Comparison of ENCODE assay signal across 19 cellular contexts in the genomic region with DNA sequence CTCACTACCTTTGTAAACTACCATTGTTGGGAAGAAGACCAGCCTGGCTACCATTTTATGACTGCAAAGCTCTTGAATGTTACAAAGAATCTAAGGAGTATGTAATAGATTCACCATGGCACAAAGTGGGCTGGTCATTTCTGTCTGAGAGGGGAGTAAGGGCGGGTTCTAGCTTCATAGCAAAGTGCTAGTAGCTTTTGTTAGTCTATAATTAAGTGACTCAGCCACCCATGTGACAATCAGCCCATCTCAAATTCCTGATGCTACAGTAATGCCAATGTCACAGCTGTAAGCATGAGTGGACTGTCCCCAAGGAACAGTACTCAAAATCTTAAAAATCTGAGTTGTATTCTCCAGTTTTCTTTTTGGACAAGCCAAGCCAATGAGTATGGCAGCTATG. TPM values are rescaled to one million over a fixed set of nuclear protein-coding genes. Genes with fewer than 3 reads are reported as not detected.
A peak's percentile ranks its signal among the peaks of the same experiment; 100 is the strongest.
DNase-seq lines count a peak whose midpoint lies in the region; ATAC-seq and TF ChIP-seq lines count a peak whose summit lies in the region.
"Had no signal": no experiment of that assay in that cellular context is flagged by ENCODE, and none has a peak within 500 bp of the region (broad histone marks: within the 10 kb centered on the region; RNA-seq: fewer than 3 reads in every experiment).

No MANE protein-coding gene starts in this region.

- DNase-seq in GM23338 (ENCODE audit: low spot score) (no peak), NCI-H2227 (lab: John Stamatoyannopoulos, UW; ENCODE audit: unreplicated experiment) (peak; percentile 64), epithelial cell of esophagus (ENCODE audit: low read depth) (peak; percentile 22), renal cortical epithelial cell (ENCODE audit: low read depth) (peak; percentile 40), NOMO-1 treated with dmso at 0.1 percent for 144 hours (lab: John Stamatoyannopoulos, UW; ENCODE audit: unreplicated experiment) (no peak)
- DNase-seq: activated B cell treated with CpG ODN at 0.5 μM for 24 hours; activated naive CD8-positive, alpha-beta T cell treated with anti-CD3 and anti-CD28 coated beads, Interleukin-2, amount 10 ng/mL, durations not matched to agents 7 days and 5 days; CD4-positive, alpha-beta T cell; hypothalamus; lower lobe of right lung; NCI-H1694; SW 1271; testis had no signal

- TF ChIP-seq CTCF in GM23338 (conservative IDR thresholded peaks at IDR 0.05; ENCODE audit: low read depth in 2 of 2) (no peak), epithelial cell of esophagus (IDR thresholded peaks at IDR 0.05; ENCODE audit: insufficient read depth, low read depth, low read length, missing control alignments) (no peak)

- no peak overlapping the region for H3K27ac Mint-ChIP-seq in GM23338
- H3K27ac Mint-ChIP-seq in activated T-helper 17 cell treated with anti-CD3 and anti-CD28 coated beads, Interleukin-2, amount 50 U/mL, for 72 hours, result no peak overlapping the region
- H3K27ac Mint-ChIP-seq: activated B cell treated with CpG ODN at 0.5 μM for 24 hours; activated naive CD8-positive, alpha-beta T cell treated with anti-CD3 and anti-CD28 coated beads, Interleukin-2, amount 10 ng/mL, durations not matched to agents 7 days and 5 days; CD4-positive, alpha-beta T cell; IgD-negative memory B cell had no signal

- H3K36me3 ChIP-seq in GM23338 (ENCODE audit: insufficient read depth), result no peaks in the 10 kb centered on the region
- H3K36me3 ChIP-seq: lower lobe of right lung had no signal

- ATAC-seq in GM23338, result no peak
- ATAC-seq in GM21723 (IDR thresholded peaks at IDR 0.05; ENCODE audit: unreplicated experiment), result no peak
- ATAC-seq in HG02571 (IDR thresholded peaks at IDR 0.05; ENCODE audit: unreplicated experiment), result no peak
- no peak for ATAC-seq in activated T-helper 17 cell treated with anti-CD3 and anti-CD28 coated beads, Interleukin-2, amount 50 U/mL, for 72 hours (replicated peaks)
- ATAC-seq: lower lobe of right lung had no signal

- no peaks in the 10 kb centered on the region for H3K9me2 ChIP-seq in GM23338 (ENCODE audit: insufficient read depth)

- no peaks in the 10 kb centered on the region for H3K4me1 ChIP-seq in GM23338 (ENCODE audit: insufficient read depth)
- H3K4me1 ChIP-seq: lower lobe of right lung, testis had no signal

- H3K4me3 ChIP-seq in GM23338 (no peak overlapping the region), epithelial cell of esophagus (ENCODE audit: low read length) (no peak overlapping the region)
- H3K4me3 ChIP-seq: lower lobe of right lung, testis had no signal

- no peaks in the 10 kb centered on the region for H3K79me2 ChIP-seq in GM23338 (replicated peaks; ENCODE audit: insufficient read depth)

- no peaks in the 10 kb centered on the region for H3F3A ChIP-seq in GM23338 (replicated peaks; ENCODE audit: low read depth)

- H3K27ac ChIP-seq in GM23338 (ENCODE audit: low read depth), result no peak overlapping the region
- H3K27ac ChIP-seq: lower lobe of right lung, testis had no signal

- peaks cover 3% of the 10 kb centered on the region for H3K27me3 Mint-ChIP-seq in GM23338 (ENCODE audit: insufficient read depth, low read depth, poor library complexity)
- H3K27me3 Mint-ChIP-seq in activated T-helper 17 cell treated with anti-CD3 and anti-CD28 coated beads, Interleukin-2, amount 50 U/mL, for 72 hours, result peaks cover 31% of the 10 kb centered on the region

- no peak overlapping the region for H3K4me3 Mint-ChIP-seq in GM23338
- no peak overlapping the region for H3K4me3 Mint-ChIP-seq in activated T-helper 17 cell treated with anti-CD3 and anti-CD28 coated beads, Interleukin-2, amount 50 U/mL, for 72 hours
- H3K4me3 Mint-ChIP-seq: activated B cell treated with CpG ODN at 0.5 μM for 24 hours; activated naive CD8-positive, alpha-beta T cell treated with anti-CD3 and anti-CD28 coated beads, Interleukin-2, amount 10 ng/mL, durations not matched to agents 7 days and 5 days; CD4-positive, alpha-beta T cell; IgD-negative memory B cell had no signal

- H3K36me3 Mint-ChIP-seq in GM23338 (ENCODE audit: low read depth), result peaks cover 5% of the 10 kb centered on the region; the same call in 1 of the 3 replicates
- no peaks in the 10 kb centered on the region for H3K36me3 Mint-ChIP-seq in activated T-helper 17 cell treated with anti-CD3 and anti-CD28 coated beads, Interleukin-2, amount 50 U/mL, for 72 hours (ENCODE audit: low read depth)
- H3K36me3 Mint-ChIP-seq: activated naive CD8-positive, alpha-beta T cell treated with anti-CD3 and anti-CD28 coated beads, Interleukin-2, amount 10 ng/mL, durations not matched to agents 7 days and 5 days had no signal

- H2AFZ ChIP-seq in GM23338, result peak overlapping the region; percentile 48; the same call in 1 of the 2 replicates

- no peaks in the 10 kb centered on the region for H4K20me1 ChIP-seq in GM23338 (replicated peaks; ENCODE audit: insufficient read depth)

- H3K4me2 ChIP-seq in GM23338, result no peak overlapping the region

- H3K4me1 Mint-ChIP-seq in GM23338, result no peaks in the 10 kb centered on the region
- no peaks in the 10 kb centered on the region for H3K4me1 Mint-ChIP-seq in activated T-helper 17 cell treated with anti-CD3 and anti-CD28 coated beads, Interleukin-2, amount 50 U/mL, for 72 hours
- H3K4me1 Mint-ChIP-seq: activated B cell treated with CpG ODN at 0.5 μM for 24 hours; activated naive CD8-positive, alpha-beta T cell treated with anti-CD3 and anti-CD28 coated beads, Interleukin-2, amount 10 ng/mL, durations not matched to agents 7 days and 5 days; IgD-negative memory B cell had no signal

- H3K27me3 ChIP-seq in GM23338 (ENCODE audit: insufficient read depth), result no peaks in the 10 kb centered on the region
- H3K27me3 ChIP-seq: testis had no signal

- peaks cover 13% of the 10 kb centered on the region; the same call in 2 of the 3 replicates for H3K9me3 Mint-ChIP-seq in GM23338
- H3K9me3 Mint-ChIP-seq in activated T-helper 17 cell treated with anti-CD3 and anti-CD28 coated beads, Interleukin-2, amount 50 U/mL, for 72 hours, result peaks cover 5% of the 10 kb centered on the region

TF ChIP-seq in GM23338, 12 proteins besides CTCF, POLR2A, EP300 and RAD21 (continues in another document):
- TF ChIP-seq NANOG (IDR thresholded peaks at IDR 0.05; ENCODE audit: borderline replicate concordance) (no peak), POLR2AphosphoS5 (IDR thresholded peaks at IDR 0.05; ENCODE audit: low read depth) (no peak), EZH2phosphoT487 (IDR thresholded peaks at IDR 0.05; ENCODE audit: unreplicated experiment) (no peak), STAT1 (IDR thresholded peaks at IDR 0.05; ENCODE audit: unreplicated experiment) (no peak), JUNB (IDR thresholded peaks at IDR 0.05; ENCODE audit: unreplicated experiment) (no peak)

RNA-seq across cellular contexts. Expression of a gene that starts 15.4 kb away (rescaled TPM):
- total RNA-seq in GM23338 (2014; rRNA removed; shearing (Covaris generic)), result 12.9 and 13.3 TPM in 2 replicates
- polyA plus RNA-seq in GM23338 (2016; fragmentation: Nextera tagmentation; extraction: Ambion mirVana), result 3.0 and 4.0 TPM in 2 replicates
- 4.3 and 8.7 TPM in 2 replicates for total RNA-seq in renal cortical epithelial cell
- total RNA-seq in activated T-helper 17 cell treated with anti-CD3 and anti-CD28 coated beads, Interleukin-2, amount 50 U/mL, for 72 hours, result 10 to 100 TPM; 11.5 to 16.6 TPM

RNA-seq across cellular contexts. Expression of a gene that starts 51.7 kb away (rescaled TPM):
- total RNA-seq in GM23338 (2014; rRNA removed; shearing (Covaris generic)), result not detected in 2 replicates
- polyA plus RNA-seq in GM23338 (2016; fragmentation: Nextera tagmentation; extraction: Ambion mirVana), result not detected in 2 replicates
- 0.05 TPM in 1 of 2 replicates, not detected in the other for total RNA-seq in renal cortical epithelial cell
- not detected for total RNA-seq in activated T-helper 17 cell treated with anti-CD3 and anti-CD28 coated beads, Interleukin-2, amount 50 U/mL, for 72 hours
- total RNA-seq: activated B cell treated with CpG ODN at 0.5 μM for 24 hours; activated naive CD8-positive, alpha-beta T cell treated with anti-CD3 and anti-CD28 coated beads, Interleukin-2, amount 10 ng/mL, durations not matched to agents 7 days and 5 days; CD4-positive, alpha-beta T cell; cerebellum; endothelial cell of umbilical vein; lower lobe of right lung had no signal
- polyA plus RNA-seq: endothelial cell of umbilical vein, IgD-negative memory B cell had no signal

RNA-seq across cellular contexts. Expression of a gene that starts 56.7 kb away (rescaled TPM):
- not detected in 2 replicates for total RNA-seq in GM23338 (2014; rRNA removed; shearing (Covaris generic))
- not detected in 2 replicates for polyA plus RNA-seq in GM23338 (2016; fragmentation: Nextera tagmentation; extraction: Ambion mirVana)
- not detected in 2 replicates for total RNA-seq in renal cortical epithelial cell
- total RNA-seq in activated T-helper 17 cell treated with anti-CD3 and anti-CD28 coated beads, Interleukin-2, amount 50 U/mL, for 72 hours, result not detected
- total RNA-seq: activated B cell treated with CpG ODN at 0.5 μM for 24 hours; activated naive CD8-positive, alpha-beta T cell treated with anti-CD3 and anti-CD28 coated beads, Interleukin-2, amount 10 ng/mL, durations not matched to agents 7 days and 5 days; CD4-positive, alpha-beta T cell; cerebellum; endothelial cell of umbilical vein; lower lobe of right lung; testis had no signal
- polyA plus RNA-seq: endothelial cell of umbilical vein, IgD-negative memory B cell had no signal

Comparison
In these comparisons a context has a peak if more than half of its experiments do, and no peak if none do; other contexts are left out.
1. DNase-seq: peak in NCI-H2227 (single experiment), epithelial cell of esophagus (single experiment) and renal cortical epithelial cell (single experiment); none in GM23338 (single experiment) and NOMO-1 treated with dmso at 0.1 percent for 144 hours (single experiment).